Comparison of ENCODE assay signal across 1 cellular context in the genomic region with DNA sequence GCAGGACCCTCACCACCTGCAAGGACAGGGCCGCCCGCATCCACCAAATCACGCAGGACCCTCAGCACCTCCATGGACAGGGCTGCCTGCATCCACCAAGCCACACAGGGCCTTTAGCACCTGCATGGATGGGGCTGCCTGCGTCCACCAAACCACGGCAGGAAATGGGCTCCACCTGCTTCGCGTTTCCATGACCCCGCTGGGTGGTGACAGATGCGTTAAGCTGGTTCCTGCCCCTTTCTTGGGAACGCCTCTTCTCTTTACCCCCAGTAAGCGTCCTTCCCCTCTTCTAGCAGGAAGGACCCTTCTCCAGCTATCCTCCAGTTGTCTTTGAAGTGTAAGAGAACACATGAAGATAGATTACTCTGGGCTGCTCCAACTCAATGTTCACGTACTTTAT.
TF ChIP-seq lines count a peak whose summit lies in the region.

No MANE protein-coding gene starts in this region.

TF ChIP-seq in K562, 482 proteins besides CTCF, POLR2A, EP300 and RAD21:
- no peak for TF ChIP-seq BACH1 (tag; IDR thresholded peaks at IDR 0.05)
- TF ChIP-seq MEIS2 (IDR thresholded peaks at IDR 0.05; ENCODE audit: partially characterized antibody): peak; percentile 26
- no peak for TF ChIP-seq SOX6 (IDR thresholded peaks at IDR 0.05)
- TF ChIP-seq NFIC (IDR thresholded peaks at IDR 0.05): no peak
- TF ChIP-seq, protein P1, sequence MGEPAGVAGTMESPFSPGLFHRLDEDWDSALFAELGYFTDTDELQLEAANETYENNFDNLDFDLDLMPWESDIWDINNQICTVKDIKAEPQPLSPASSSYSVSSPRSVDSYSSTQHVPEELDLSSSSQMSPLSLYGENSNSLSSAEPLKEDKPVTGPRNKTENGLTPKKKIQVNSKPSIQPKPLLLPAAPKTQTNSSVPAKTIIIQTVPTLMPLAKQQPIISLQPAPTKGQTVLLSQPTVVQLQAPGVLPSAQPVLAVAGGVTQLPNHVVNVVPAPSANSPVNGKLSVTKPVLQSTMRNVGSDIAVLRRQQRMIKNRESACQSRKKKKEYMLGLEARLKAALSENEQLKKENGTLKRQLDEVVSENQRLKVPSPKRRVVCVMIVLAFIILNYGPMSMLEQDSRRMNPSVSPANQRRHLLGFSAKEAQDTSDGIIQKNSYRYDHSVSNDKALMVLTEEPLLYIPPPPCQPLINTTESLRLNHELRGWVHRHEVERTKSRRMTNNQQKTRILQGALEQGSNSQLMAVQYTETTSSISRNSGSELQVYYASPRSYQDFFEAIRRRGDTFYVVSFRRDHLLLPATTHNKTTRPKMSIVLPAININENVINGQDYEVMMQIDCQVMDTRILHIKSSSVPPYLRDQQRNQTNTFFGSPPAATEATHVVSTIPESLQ (CRISPR knock-in tag; IDR thresholded peaks at IDR 0.05): no peak
TF ChIP-seq in K562: peak in this region for 1.
